ENCODE assay signal across 23 cellular contexts in the genomic region with DNA sequence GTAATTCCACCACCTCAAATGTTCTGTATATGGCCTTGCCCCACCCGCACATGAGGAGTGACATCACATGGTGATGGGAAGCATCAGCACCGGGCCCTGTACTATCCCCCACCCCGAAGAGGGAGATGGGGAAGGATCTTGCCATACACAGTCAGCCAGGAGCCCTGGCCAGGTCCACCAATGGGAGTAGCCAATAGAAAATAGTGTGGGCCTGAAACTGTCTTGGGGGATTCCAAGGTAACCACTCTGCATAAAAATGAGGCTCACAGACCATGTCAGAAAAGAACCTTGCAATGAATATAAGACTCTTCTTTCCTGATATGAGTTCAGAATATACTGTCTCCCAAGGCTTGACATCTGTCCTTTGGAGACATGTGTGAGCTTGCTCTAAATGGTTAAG. TPM values are rescaled to one million over a fixed set of nuclear protein-coding genes. Genes with fewer than 3 reads are reported as not detected.
DNase-seq lines count a peak whose midpoint lies in the region; ATAC-seq and TF ChIP-seq lines count a peak whose summit lies in the region.
"Had no signal": no experiment of that assay in that cellular context is flagged by ENCODE, and none has a peak within 500 bp of the region (broad histone marks: within the 10 kb centered on the region; RNA-seq: fewer than 3 reads in every experiment).

No MANE protein-coding gene starts in this region.

- peak overlapping the region; percentile 87 for H3K27ac Mint-ChIP-seq in stimulated activated naive B cell treated with anti-CD40 and anti-IgM and Interleukin-4, amounts not matched to agents 10 μg/mL and 1 μg/mL and 100 μg/mL, for 72 hours
- no peak overlapping the region for H3K27ac Mint-ChIP-seq in activated T-helper 2 cell treated with anti-CD3 and anti-CD28 coated beads, Interferon-gamma antibody, Interleukin-2, Interleukin-4, amounts not matched to agents 10 μg/mL and 5 μg/mL and 100 μg/mL, durations not matched to agents 14 hours and 24 hours and 36 hours
- H3K27ac Mint-ChIP-seq: activated CD8-positive, alpha-beta T cell treated with anti-CD3 and anti-CD28 coated beads, Interleukin-2, amount 10 ng/mL, durations not matched to agents 7 days and 5 days; activated T-cell treated with anti-CD3 and anti-CD28 coated beads, Interleukin-2, amount 50 U/mL, for 24 hours; CD8-positive, alpha-beta T cell; nephron progenitor cell; T-helper 2 cell treated with Interferon-gamma antibody and Interleukin-4, amounts not matched to agents 5 μg/mL and 100 μg/mL, for 36 hours had no signal

- TF ChIP-seq CTCF in GM13976 (IDR thresholded peaks at IDR 0.05; ENCODE audit: borderline replicate concordance, control extremely low read depth, extremely low read depth, insufficient read depth, missing control alignments) = no peak

- peaks cover 3 to 5% of the 10 kb centered on the region in 2 donors for H3K9me3 Mint-ChIP-seq in stimulated activated naive B cell treated with anti-CD40 and anti-IgM and Interleukin-4, amounts not matched to agents 10 μg/mL and 1 μg/mL and 100 μg/mL, for 72 hours
- peaks cover 4% of the 10 kb centered on the region for H3K9me3 Mint-ChIP-seq in activated T-helper 2 cell treated with anti-CD3 and anti-CD28 coated beads, Interferon-gamma antibody, Interleukin-2, Interleukin-4, amounts not matched to agents 10 μg/mL and 5 μg/mL and 100 μg/mL, durations not matched to agents 14 hours and 24 hours and 36 hours
- H3K9me3 Mint-ChIP-seq: activated T-cell treated with anti-CD3 and anti-CD28 coated beads, Interleukin-2, amount 50 U/mL, for 24 hours; CD8-positive, alpha-beta T cell had no signal

- no peaks in the 10 kb centered on the region for H3K27me3 Mint-ChIP-seq in stimulated activated naive B cell treated with anti-CD40 and anti-IgM and Interleukin-4, amounts not matched to agents 10 μg/mL and 1 μg/mL and 100 μg/mL, for 72 hours
- H3K27me3 Mint-ChIP-seq in activated T-helper 2 cell treated with anti-CD3 and anti-CD28 coated beads, Interferon-gamma antibody, Interleukin-2, Interleukin-4, amounts not matched to agents 10 μg/mL and 5 μg/mL and 100 μg/mL, durations not matched to agents 14 hours and 24 hours and 36 hours (ENCODE audit: low read depth) = peaks cover 46% of the 10 kb centered on the region

- in situ Hi-C loops in GM13976 (cut with MboI; ENCODE audit: low sequenced_read_pairs, unreplicated experiment) = no loop called here

- peaks cover 12% of the 10 kb centered on the region in 2 donors for H3K36me3 Mint-ChIP-seq in stimulated activated naive B cell treated with anti-CD40 and anti-IgM and Interleukin-4, amounts not matched to agents 10 μg/mL and 1 μg/mL and 100 μg/mL, for 72 hours
- H3K36me3 Mint-ChIP-seq in activated T-helper 2 cell treated with anti-CD3 and anti-CD28 coated beads, Interferon-gamma antibody, Interleukin-2, Interleukin-4, amounts not matched to agents 10 μg/mL and 5 μg/mL and 100 μg/mL, durations not matched to agents 14 hours and 24 hours and 36 hours (ENCODE audit: low read depth) = no peaks in the 10 kb centered on the region
- H3K36me3 Mint-ChIP-seq: CD8-positive, alpha-beta T cell had no signal

- ATAC-seq in GM21786 (IDR thresholded peaks at IDR 0.05; ENCODE audit: unreplicated experiment) (peak; percentile 45), HG03565 (IDR thresholded peaks at IDR 0.05; ENCODE audit: unreplicated experiment) (peak; percentile 34)
- ATAC-seq in stimulated activated naive B cell treated with anti-CD40 and anti-IgM and Interleukin-4, amounts not matched to agents 10 μg/mL and 1 μg/mL and 100 μg/mL, for 72 hours (replicated peaks) = peak; percentile 76 to 84
- ATAC-seq: activated CD8-positive, alpha-beta T cell treated with anti-CD3 and anti-CD28 coated beads, Interleukin-2, amount 10 ng/mL, durations not matched to agents 7 days and 5 days; CD8-positive, alpha-beta T cell; esophagus mucosa; K562 had no signal

- intact Hi-C loops in activated T-helper 2 cell treated with anti-CD3 and anti-CD28 coated beads, Interferon-gamma antibody, Interleukin-2, Interleukin-4, amounts not matched to agents 10 μg/mL and 5 μg/mL and 100 μg/mL, durations not matched to agents 14 hours and 24 hours and 36 hours (cut with micrococcal nuclease) = no loop called here

- peak; percentile 63 for DNase-seq in GM13976 (ENCODE audit: low spot score)
- DNase-seq in stimulated activated naive B cell treated with anti-CD40 and anti-IgM and Interleukin-4, amounts not matched to agents 10 μg/mL and 1 μg/mL and 100 μg/mL, for 72 hours = peak; percentile 43
- no peak for DNase-seq in NCI-H526 treated with DMSO at 0.1 percent for 48 hours (lab: John Stamatoyannopoulos, UW)
- no peak for DNase-seq in activated T-helper 2 cell treated with anti-CD3 and anti-CD28 coated beads, Interferon-gamma antibody, Interleukin-2, Interleukin-4, amounts not matched to agents 10 μg/mL and 5 μg/mL and 100 μg/mL, durations not matched to agents 14 hours and 24 hours and 36 hours (ENCODE audit: low spot score)
- DNase-seq in HUDEP-2 (lab: John Stamatoyannopoulos, UW; ENCODE audit: unreplicated experiment in 76 of 76) = no peak
- DNase-seq: activated CD8-positive, alpha-beta T cell treated with anti-CD3 and anti-CD28 coated beads, Interleukin-2, amount 10 ng/mL, durations not matched to agents 7 days and 5 days; activated naive CD4-positive, alpha-beta T cell treated with anti-CD3 and anti-CD28 coated beads, Interleukin-2, amount 50 U/mL, for 16 hours; activated T-cell treated with anti-CD3 and anti-CD28 coated beads, Interleukin-2, amount 50 U/mL, for 24 hours; aorta; CD8-positive, alpha-beta T cell; cerebellar nuclear complex; effector CD4-positive, alpha-beta T cell; GM23248; NCI-H187; nephron progenitor cell; PC-9; stimulated activated CD4-positive, alpha-beta T cell treated with anti-CD3 and anti-CD28 coated beads, Interleukin-4, amount 100 ng/mL, for 24 hours had no signal

- peak overlapping the region; percentile 58 to 66 for H3K4me3 Mint-ChIP-seq in stimulated activated naive B cell treated with anti-CD40 and anti-IgM and Interleukin-4, amounts not matched to agents 10 μg/mL and 1 μg/mL and 100 μg/mL, for 72 hours
- H3K4me3 Mint-ChIP-seq in activated T-helper 2 cell treated with anti-CD3 and anti-CD28 coated beads, Interferon-gamma antibody, Interleukin-2, Interleukin-4, amounts not matched to agents 10 μg/mL and 5 μg/mL and 100 μg/mL, durations not matched to agents 14 hours and 24 hours and 36 hours (ENCODE audit: low read depth) = no peak overlapping the region
- H3K4me3 Mint-ChIP-seq: activated CD8-positive, alpha-beta T cell treated with anti-CD3 and anti-CD28 coated beads, Interleukin-2, amount 10 ng/mL, durations not matched to agents 7 days and 5 days; activated T-cell treated with anti-CD3 and anti-CD28 coated beads, Interleukin-2, amount 50 U/mL, for 24 hours; CD8-positive, alpha-beta T cell; nephron progenitor cell; T-helper 2 cell treated with Interferon-gamma antibody and Interleukin-4, amounts not matched to agents 5 μg/mL and 100 μg/mL, for 36 hours had no signal

- H3K4me1 Mint-ChIP-seq in stimulated activated naive B cell treated with anti-CD40 and anti-IgM and Interleukin-4, amounts not matched to agents 10 μg/mL and 1 μg/mL and 100 μg/mL, for 72 hours = peaks cover 46 to 59% of the 10 kb centered on the region in 2 donors
- peaks cover 29% of the 10 kb centered on the region for H3K4me1 Mint-ChIP-seq in activated T-helper 2 cell treated with anti-CD3 and anti-CD28 coated beads, Interferon-gamma antibody, Interleukin-2, Interleukin-4, amounts not matched to agents 10 μg/mL and 5 μg/mL and 100 μg/mL, durations not matched to agents 14 hours and 24 hours and 36 hours (ENCODE audit: low read depth)

RNA-seq across cellular contexts. Expression of a gene that starts 51.1 kb away (rescaled TPM):
- total RNA-seq in activated T-helper 2 cell treated with anti-CD3 and anti-CD28 coated beads, Interferon-gamma antibody, Interleukin-2, Interleukin-4, amounts not matched to agents 10 μg/mL and 5 μg/mL and 100 μg/mL, durations not matched to agents 14 hours and 24 hours and 36 hours = not detected in 2 replicates
- total RNA-seq: GM23248, smooth muscle cell had no signal

Comparison
In these comparisons a context has a peak if more than half of its experiments do, and no peak if none do; other contexts are left out.
1. DNase-seq: peak in GM13976 (single experiment) and stimulated activated naive B cell treated with anti-CD40 and anti-IgM and Interleukin-4, amounts not matched to agents 10 μg/mL and 1 μg/mL and 100 μg/mL, for 72 hours (single experiment); none in NCI-H526 treated with DMSO at 0.1 percent for 48 hours (single experiment), activated T-helper 2 cell treated with anti-CD3 and anti-CD28 coated beads, Interferon-gamma antibody, Interleukin-2, Interleukin-4, amounts not matched to agents 10 μg/mL and 5 μg/mL and 100 μg/mL, durations not matched to agents 14 hours and 24 hours and 36 hours (single experiment) and HUDEP-2 (0 of 76).
2. Peak in every context shown above with its lines, with median percentiles within 50 percentile points of each other: ATAC-seq.